1 cellular context compared by ENCODE assay signal in genomic region chr11:16925495-16926065, GRCh38.
A peak's percentile ranks its signal among the peaks of the same experiment; 100 is the strongest.
TF ChIP-seq lines count a peak whose summit lies in the region.

No MANE protein-coding gene starts in this region.

TF ChIP-seq in H1, 55 proteins besides CTCF, POLR2A, EP300 and RAD21 (continued from another document):
- TF ChIP-seq ATF2 (IDR thresholded peaks at IDR 0.05; ENCODE audit: low read length) (no peak), RNF2 (IDR thresholded peaks at IDR 0.05; ENCODE audit: borderline replicate concordance, low read depth, low read length, missing control alignments, poor library complexity, severe bottlenecking) (no peak), SIN3A (conservative IDR thresholded peaks at IDR 0.05 in 1 of 2, IDR thresholded peaks at IDR 0.05 in 1 of 2; ENCODE audit: low read depth in 1 of 2, low read length in 2 of 2) (peak; percentile 71 to 95; a peak in 2 of 4 replicates), YY1 (IDR thresholded peaks at IDR 0.05; ENCODE audit: low read depth, low read length) (no peak), CHD7 (IDR thresholded peaks at IDR 0.05; ENCODE audit: insufficient replicate concordance, low read length) (no peak), JUN (IDR thresholded peaks at IDR 0.05; ENCODE audit: low read depth, low read length) (no peak), MAX (IDR thresholded peaks at IDR 0.05) (peak; percentile 95), POLR2AphosphoS5 (IDR thresholded peaks at IDR 0.05; ENCODE audit: low read depth, low read length) (no peak), GTF2F1 (IDR thresholded peaks at IDR 0.05; ENCODE audit: borderline replicate concordance, low read depth, low read length) (no peak), RFX5 (IDR thresholded peaks at IDR 0.05; ENCODE audit: borderline replicate concordance, low read depth, low read length) (no peak), TEAD4 (IDR thresholded peaks at IDR 0.05; ENCODE audit: low read depth, low read length) (peak; percentile 87), ATF3 (IDR thresholded peaks at IDR 0.05; ENCODE audit: insufficient read depth, low read depth, low read length) (no peak), JUND (IDR thresholded peaks at IDR 0.05; ENCODE audit: low read length) (no peak), BRCA1 (IDR thresholded peaks at IDR 0.05; ENCODE audit: low read depth, low read length) (no peak), EZH2 (IDR thresholded peaks at IDR 0.05; ENCODE audit: low read depth, low read length, severe bottlenecking) (peak; percentile 22), KDM5A (IDR thresholded peaks at IDR 0.05; ENCODE audit: low read length) (no peak), SIX5 (IDR thresholded peaks at IDR 0.05; ENCODE audit: low read depth, low read length) (no peak), NRF1 (IDR thresholded peaks at IDR 0.05; ENCODE audit: low read depth, low read length) (no peak), SRF (IDR thresholded peaks at IDR 0.05; ENCODE audit: low read depth, low read length) (no peak), E2F6 (IDR thresholded peaks at IDR 0.05) (peak; percentile 54), CBX8 (IDR thresholded peaks at IDR 0.05; ENCODE audit: borderline replicate concordance, low read depth, low read length) (no peak), POU5F1 (IDR thresholded peaks at IDR 0.05; ENCODE audit: low read depth, low read length) (no peak), SP4 (IDR thresholded peaks at IDR 0.05; ENCODE audit: low read length) (no peak), HDAC2 (IDR thresholded peaks at IDR 0.05; ENCODE audit: borderline replicate concordance in 1 of 2, low read depth in 2 of 2, low read length in 2 of 2) (peak in 1 of 2 experiments; percentile 78; a peak in 1 of 4 replicates), TBP (IDR thresholded peaks at IDR 0.05; ENCODE audit: low read depth, low read length) (no peak), MAFK (IDR thresholded peaks at IDR 0.05; ENCODE audit: low read depth, low read length) (no peak), SP2 (IDR thresholded peaks at IDR 0.05; ENCODE audit: low read length) (no peak), CHD2 (IDR thresholded peaks at IDR 0.05; ENCODE audit: low read length) (no peak), SUZ12 (IDR thresholded peaks at IDR 0.05; ENCODE audit: low read length) (peak; percentile 30; the same call in 1 of the 2 replicates), RBBP5 (IDR thresholded peaks at IDR 0.05; ENCODE audit: borderline replicate concordance, low read depth, low read length) (no peak), TAF7 (optimal IDR thresholded peaks at IDR 0.05; ENCODE audit: borderline replicate concordance, low read depth, low read length) (no peak), CREB1 (IDR thresholded peaks at IDR 0.05) (peak; percentile 32; the same call in 1 of the 2 replicates), BCL11A (IDR thresholded peaks at IDR 0.05; ENCODE audit: low read depth in 2 of 2, low read length in 2 of 2) (no peak), KDM4A (IDR thresholded peaks at IDR 0.05; ENCODE audit: low read depth, low read length, severe bottlenecking) (peak; percentile 69), USF2 (IDR thresholded peaks at IDR 0.05; ENCODE audit: low read length) (no peak), EGR1 (IDR thresholded peaks at IDR 0.05; ENCODE audit: borderline replicate concordance, low read depth, low read length) (no peak), CTBP2 (IDR thresholded peaks at IDR 0.05; ENCODE audit: borderline replicate concordance, insufficient read depth, insufficient read length, low read length) (no peak), GABPA (IDR thresholded peaks at IDR 0.05; ENCODE audit: borderline replicate concordance, insufficient read depth, low read length) (no peak), RXRA (IDR thresholded peaks at IDR 0.05; ENCODE audit: insufficient read depth, low read depth, low read length) (no peak), CHD1 (IDR thresholded peaks at IDR 0.05; ENCODE audit: low read depth, low read length) (no peak), SIRT6 (IDR thresholded peaks at IDR 0.05; ENCODE audit: low read length) (no peak), HDAC6 (IDR thresholded peaks at IDR 0.05; ENCODE audit: low read depth, low read length) (no peak), ASH2L (IDR thresholded peaks at IDR 0.05; ENCODE audit: low read length) (peak; percentile 80), FOSL1 (IDR thresholded peaks at IDR 0.05; ENCODE audit: insufficient read depth, low read depth, low read length) (no peak)
